Comparison of ENCODE assay signal across 1 cellular context in genomic region chr3:119420196-119420595, GRCh38.
TF ChIP-seq lines count a peak whose summit lies in the region.

No MANE protein-coding gene starts in this region.

TF ChIP-seq in WTC11, 78 proteins besides CTCF, POLR2A, EP300 and RAD21 (continued from another document):
- TF ChIP-seq, protein P1, sequence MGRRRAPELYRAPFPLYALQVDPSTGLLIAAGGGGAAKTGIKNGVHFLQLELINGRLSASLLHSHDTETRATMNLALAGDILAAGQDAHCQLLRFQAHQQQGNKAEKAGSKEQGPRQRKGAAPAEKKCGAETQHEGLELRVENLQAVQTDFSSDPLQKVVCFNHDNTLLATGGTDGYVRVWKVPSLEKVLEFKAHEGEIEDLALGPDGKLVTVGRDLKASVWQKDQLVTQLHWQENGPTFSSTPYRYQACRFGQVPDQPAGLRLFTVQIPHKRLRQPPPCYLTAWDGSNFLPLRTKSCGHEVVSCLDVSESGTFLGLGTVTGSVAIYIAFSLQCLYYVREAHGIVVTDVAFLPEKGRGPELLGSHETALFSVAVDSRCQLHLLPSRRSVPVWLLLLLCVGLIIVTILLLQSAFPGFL (CRISPR knock-in tag; IDR thresholded peaks at IDR 0.05; ENCODE audit: borderline replicate concordance) = no peak
- TF ChIP-seq NR2C2 (CRISPR knock-in tag; IDR thresholded peaks at IDR 0.05) (no peak), TEAD4 (CRISPR knock-in tag; IDR thresholded peaks at IDR 0.05) (no peak), NR3C1 (CRISPR knock-in tag; conservative IDR thresholded peaks at IDR 0.05; ENCODE audit: low read depth) (no peak), ELF4 (CRISPR knock-in tag; IDR thresholded peaks at IDR 0.05; ENCODE audit: low read depth) (no peak), TEAD1 (CRISPR knock-in tag; IDR thresholded peaks at IDR 0.05) (no peak), NFATC4 (CRISPR knock-in tag; IDR thresholded peaks at IDR 0.05) (no peak), ETV6 (CRISPR knock-in tag; IDR thresholded peaks at IDR 0.05) (no peak), MXD4 (CRISPR knock-in tag; IDR thresholded peaks at IDR 0.05; ENCODE audit: borderline replicate concordance) (no peak), ZNF416 (CRISPR knock-in tag; IDR thresholded peaks at IDR 0.05) (no peak), ESRRA (CRISPR knock-in tag; IDR thresholded peaks at IDR 0.05; ENCODE audit: borderline replicate concordance) (no peak), RORB (CRISPR knock-in tag; IDR thresholded peaks at IDR 0.05) (no peak), HMGA2 (CRISPR knock-in tag; IDR thresholded peaks at IDR 0.05) (no peak)
- TF ChIP-seq, protein P2, sequence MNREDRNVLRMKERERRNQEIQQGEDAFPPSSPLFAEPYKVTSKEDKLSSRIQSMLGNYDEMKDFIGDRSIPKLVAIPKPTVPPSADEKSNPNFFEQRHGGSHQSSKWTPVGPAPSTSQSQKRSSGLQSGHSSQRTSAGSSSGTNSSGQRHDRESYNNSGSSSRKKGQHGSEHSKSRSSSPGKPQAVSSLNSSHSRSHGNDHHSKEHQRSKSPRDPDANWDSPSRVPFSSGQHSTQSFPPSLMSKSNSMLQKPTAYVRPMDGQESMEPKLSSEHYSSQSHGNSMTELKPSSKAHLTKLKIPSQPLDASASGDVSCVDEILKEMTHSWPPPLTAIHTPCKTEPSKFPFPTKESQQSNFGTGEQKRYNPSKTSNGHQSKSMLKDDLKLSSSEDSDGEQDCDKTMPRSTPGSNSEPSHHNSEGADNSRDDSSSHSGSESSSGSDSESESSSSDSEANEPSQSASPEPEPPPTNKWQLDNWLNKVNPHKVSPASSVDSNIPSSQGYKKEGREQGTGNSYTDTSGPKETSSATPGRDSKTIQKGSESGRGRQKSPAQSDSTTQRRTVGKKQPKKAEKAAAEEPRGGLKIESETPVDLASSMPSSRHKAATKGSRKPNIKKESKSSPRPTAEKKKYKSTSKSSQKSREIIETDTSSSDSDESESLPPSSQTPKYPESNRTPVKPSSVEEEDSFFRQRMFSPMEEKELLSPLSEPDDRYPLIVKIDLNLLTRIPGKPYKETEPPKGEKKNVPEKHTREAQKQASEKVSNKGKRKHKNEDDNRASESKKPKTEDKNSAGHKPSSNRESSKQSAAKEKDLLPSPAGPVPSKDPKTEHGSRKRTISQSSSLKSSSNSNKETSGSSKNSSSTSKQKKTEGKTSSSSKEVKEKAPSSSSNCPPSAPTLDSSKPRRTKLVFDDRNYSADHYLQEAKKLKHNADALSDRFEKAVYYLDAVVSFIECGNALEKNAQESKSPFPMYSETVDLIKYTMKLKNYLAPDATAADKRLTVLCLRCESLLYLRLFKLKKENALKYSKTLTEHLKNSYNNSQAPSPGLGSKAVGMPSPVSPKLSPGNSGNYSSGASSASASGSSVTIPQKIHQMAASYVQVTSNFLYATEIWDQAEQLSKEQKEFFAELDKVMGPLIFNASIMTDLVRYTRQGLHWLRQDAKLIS (CRISPR knock-in tag; IDR thresholded peaks at IDR 0.05; ENCODE audit: borderline replicate concordance) = no peak
